ENCODE assay signal across 1 cellular context in genomic region chr14:21723431-21724045, GRCh38.
TF ChIP-seq lines count a peak whose summit lies in the region.

No MANE protein-coding gene starts in this region.

TF ChIP-seq in K562, 482 proteins besides CTCF, POLR2A, EP300 and RAD21 (continued from another document):
- no peak for TF ChIP-seq THAP12 (CRISPR knock-in tag; IDR thresholded peaks at IDR 0.05)
- TF ChIP-seq BRCA1 (IDR thresholded peaks at IDR 0.05) = no peak
- no peak for TF ChIP-seq BRCA1 (CRISPR knock-in tag; IDR thresholded peaks at IDR 0.05)
- TF ChIP-seq SIX5 (IDR thresholded peaks at IDR 0.05; ENCODE audit: borderline replicate concordance in 1 of 2, insufficient read depth in 1 of 2, low read depth in 1 of 2, low read length in 2 of 2) = no peak
- TF ChIP-seq ZBTB26 (CRISPR knock-in tag; IDR thresholded peaks at IDR 0.05) = no peak
- no peak for TF ChIP-seq SMARCA5 (IDR thresholded peaks at IDR 0.05)
- no peak for TF ChIP-seq CAMTA2 (CRISPR knock-in tag; conservative IDR thresholded peaks at IDR 0.05)
- TF ChIP-seq ELF2 (CRISPR knock-in tag; IDR thresholded peaks at IDR 0.05) = no peak
- no peak for TF ChIP-seq ZSCAN32 (CRISPR knock-in tag; IDR thresholded peaks at IDR 0.05)
- no peak for TF ChIP-seq MYNN (IDR thresholded peaks at IDR 0.05)
- TF ChIP-seq MYNN (CRISPR knock-in tag; IDR thresholded peaks at IDR 0.05) = no peak
- TF ChIP-seq, protein P1, sequence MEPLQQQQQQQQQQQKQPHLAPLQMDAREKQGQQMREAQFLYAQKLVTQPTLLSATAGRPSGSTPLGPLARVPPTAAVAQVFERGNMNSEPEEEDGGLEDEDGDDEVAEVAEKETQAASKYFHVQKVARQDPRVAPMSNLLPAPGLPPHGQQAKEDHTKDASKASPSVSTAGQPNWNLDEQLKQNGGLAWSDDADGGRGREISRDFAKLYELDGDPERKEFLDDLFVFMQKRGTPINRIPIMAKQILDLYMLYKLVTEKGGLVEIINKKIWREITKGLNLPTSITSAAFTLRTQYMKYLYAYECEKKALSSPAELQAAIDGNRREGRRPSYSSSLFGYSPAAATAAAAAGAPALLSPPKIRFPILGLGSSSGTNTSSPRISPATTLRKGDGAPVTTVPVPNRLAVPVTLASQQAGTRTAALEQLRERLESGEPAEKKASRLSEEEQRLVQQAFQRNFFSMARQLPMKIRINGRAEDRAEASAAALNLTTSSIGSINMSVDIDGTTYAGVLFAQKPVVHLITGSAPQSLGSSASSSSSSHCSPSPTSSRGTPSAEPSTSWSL (CRISPR knock-in tag; IDR thresholded peaks at IDR 0.05; ENCODE audit: borderline replicate concordance) = no peak
- no peak for TF ChIP-seq ZBTB5 (IDR thresholded peaks at IDR 0.05)
- TF ChIP-seq ZNF384 (IDR thresholded peaks at IDR 0.05; ENCODE audit: low read depth, low read length) = no peak
- TF ChIP-seq ZNF436 (CRISPR knock-in tag; IDR thresholded peaks at IDR 0.05) = no peak
